ENCODE assay signal across 1 cellular context in genomic region chr2:42369551-42370229, GRCh38.
TF ChIP-seq lines count a peak whose summit lies in the region.

No MANE protein-coding gene starts in this region.

TF ChIP-seq in A549, 52 proteins besides CTCF, POLR2A, EP300 and RAD21 (continued from another document):
- TF ChIP-seq USF2 (IDR thresholded peaks at IDR 0.05), result no peak
- TF ChIP-seq HOXA7 (CRISPR knock-in tag; IDR thresholded peaks at IDR 0.05), result no peak
- TF ChIP-seq TP53 (CRISPR knock-in tag; IDR thresholded peaks at IDR 0.05), result no peak
- TF ChIP-seq CHD4 (IDR thresholded peaks at IDR 0.05; ENCODE audit: borderline replicate concordance), result no peak
- no peak for TF ChIP-seq ELK1 (IDR thresholded peaks at IDR 0.05; ENCODE audit: low read depth, low read length)
- TF ChIP-seq ATOH8 (CRISPR knock-in tag; IDR thresholded peaks at IDR 0.05; ENCODE audit: low read depth), result no peak
- TF ChIP-seq JUNB (IDR thresholded peaks at IDR 0.05), result no peak
- TF ChIP-seq HEYL (CRISPR knock-in tag; IDR thresholded peaks at IDR 0.05), result no peak
- no peak for TF ChIP-seq CBX2 (IDR thresholded peaks at IDR 0.05; ENCODE audit: borderline replicate concordance, low read depth)
- no peak for TF ChIP-seq HOXB13 (CRISPR knock-in tag; IDR thresholded peaks at IDR 0.05; ENCODE audit: low read depth)
- no peak for TF ChIP-seq ZSCAN20 (CRISPR knock-in tag; IDR thresholded peaks at IDR 0.05)
